ENCODE assay signal across 8 cellular contexts in genomic region chr11:58578136-58578634, GRCh38. TPM values are rescaled to one million over a fixed set of nuclear protein-coding genes. Genes with fewer than 3 reads are reported as not detected.
DNase-seq lines count a peak whose midpoint lies in the region; ATAC-seq and TF ChIP-seq lines count a peak whose summit lies in the region.

No MANE protein-coding gene starts in this region.

- no peaks in the 10 kb centered on the region for H3K27me3 Mint-ChIP-seq in activated CD8-positive, alpha-beta T cell treated with anti-CD3 and anti-CD28 coated beads, Interleukin-2, amount 10 ng/mL, durations not matched to agents 7 days and 5 days (ENCODE audit: low read depth)

- peak overlapping the region; percentile 100 for H3K27ac Mint-ChIP-seq in activated CD8-positive, alpha-beta T cell treated with anti-CD3 and anti-CD28 coated beads, Interleukin-2, amount 10 ng/mL, durations not matched to agents 7 days and 5 days

- H3K9ac ChIP-seq in duodenal mucosa (ENCODE audit: low read depth in 1 of 2, low read length in 2 of 2) (peak overlapping the region; percentile 99), liver (ENCODE audit: low read depth in 1 of 2, low read length in 2 of 2) (peak overlapping the region; percentile 95 to 99)

- DNase-seq in D341Med (ENCODE audit: low spot score), result peak; percentile 83
- peak; percentile 92 to 94 for DNase-seq in HL-60 (ENCODE audit: low read depth in 1 of 2, low spot score in 1 of 2)
- DNase-seq in NCI-H82 treated with DMSO at 0.1 percent for 48 hours (lab: John Stamatoyannopoulos, UW; ENCODE audit: unreplicated experiment), result peak; percentile 98
- peak; percentile 95 for DNase-seq in activated CD8-positive, alpha-beta T cell treated with anti-CD3 and anti-CD28 coated beads, Interleukin-2, amount 10 ng/mL, durations not matched to agents 7 days and 5 days
- DNase-seq in stimulated activated CD4-positive, alpha-beta T cell treated with anti-CD3 and anti-CD28 coated beads, Interleukin-4, amount 100 ng/mL, for 1 hour, result peak; percentile 91

- H3K4me1 ChIP-seq in duodenal mucosa (ENCODE audit: control insufficient read depth in 1 of 2, insufficient read depth in 2 of 2, low read length in 2 of 2), result peaks cover 36 to 51% of the 10 kb centered on the region in 2 donors
- peaks cover 3 to 44% (median 39%) of the 10 kb centered on the region in 4 donors for H3K4me1 ChIP-seq in liver (ENCODE audit: control insufficient read depth in 4 of 4, insufficient read depth in 4 of 4, low read length in 3 of 4)

- TF ChIP-seq CTCF in HL-60 (IDR thresholded peaks at IDR 0.05; ENCODE audit: insufficient read depth, low read length) (no peak), liver (IDR thresholded peaks at IDR 0.05; ENCODE audit: low read depth, low read length, missing input control) (no peak)

- H3K4me3 Mint-ChIP-seq in activated CD8-positive, alpha-beta T cell treated with anti-CD3 and anti-CD28 coated beads, Interleukin-2, amount 10 ng/mL, durations not matched to agents 7 days and 5 days, result peak overlapping the region; percentile 85

- no peaks in the 10 kb centered on the region for H3K36me3 ChIP-seq in duodenal mucosa (ENCODE audit: control insufficient read depth in 1 of 2, insufficient read depth in 2 of 2, low read length in 2 of 2)
- no peaks in the 10 kb centered on the region for H3K36me3 ChIP-seq in liver (ENCODE audit: control insufficient read depth in 4 of 4, insufficient read depth in 3 of 4, low read depth in 1 of 4, low read length in 3 of 4)

- H3K9me3 ChIP-seq in duodenal mucosa (ENCODE audit: control insufficient read depth in 1 of 2, low read length in 2 of 2) (no peaks in the 10 kb centered on the region), liver (ENCODE audit: control insufficient read depth in 4 of 4, low read length in 3 of 4) (no peaks in the 10 kb centered on the region)

- H3K36me3 Mint-ChIP-seq in activated CD8-positive, alpha-beta T cell treated with anti-CD3 and anti-CD28 coated beads, Interleukin-2, amount 10 ng/mL, durations not matched to agents 7 days and 5 days (ENCODE audit: low read depth), result peaks cover 37% of the 10 kb centered on the region

- peak in 1 of 2 donors; percentile 30 for TF ChIP-seq RAD21 in liver (IDR thresholded peaks at IDR 0.05)

- H3K4me3 ChIP-seq in HL-60 (replicated peaks; ENCODE audit: insufficient read depth, low read length) (peak overlapping the region; percentile 46), duodenal mucosa (ENCODE audit: low read depth in 1 of 2, low read length in 2 of 2) (peak overlapping the region; percentile 90 to 92), liver (ENCODE audit: low read depth in 1 of 3, low read length in 3 of 3) (peak overlapping the region; percentile 86 to 94 (median 87))

- no peaks in the 10 kb centered on the region for H3K9me3 Mint-ChIP-seq in activated CD8-positive, alpha-beta T cell treated with anti-CD3 and anti-CD28 coated beads, Interleukin-2, amount 10 ng/mL, durations not matched to agents 7 days and 5 days (ENCODE audit: insufficient read depth)

- H3K4me1 Mint-ChIP-seq in activated CD8-positive, alpha-beta T cell treated with anti-CD3 and anti-CD28 coated beads, Interleukin-2, amount 10 ng/mL, durations not matched to agents 7 days and 5 days (ENCODE audit: low read depth), result peaks cover 45% of the 10 kb centered on the region

- H3K27me3 ChIP-seq in HL-60 (ENCODE audit: insufficient read depth, poor library complexity, severe bottlenecking), result no peaks in the 10 kb centered on the region
- no peaks in the 10 kb centered on the region for H3K27me3 ChIP-seq in duodenal mucosa (ENCODE audit: control insufficient read depth in 1 of 2, insufficient read depth in 2 of 2, low read length in 2 of 2)
- H3K27me3 ChIP-seq in liver (ENCODE audit: control insufficient read depth in 4 of 4, insufficient read depth in 4 of 4, low read length in 3 of 4), result no peaks in the 10 kb centered on the region

- ATAC-seq in activated CD8-positive, alpha-beta T cell treated with anti-CD3 and anti-CD28 coated beads, Interleukin-2, amount 10 ng/mL, durations not matched to agents 7 days and 5 days, result peak; percentile 54
- ATAC-seq in GM19351 (IDR thresholded peaks at IDR 0.05; ENCODE audit: unreplicated experiment), result no peak

- under 1% methylated on average over 33 of the region's 33 CpGs for WGBS in liver

- CTCF ChIA-PET in activated CD8-positive, alpha-beta T cell treated with anti-CD3 and anti-CD28 coated beads, Interleukin-2, amount 10 ng/mL, durations not matched to agents 7 days and 5 days (lab: Charles Lee), result interaction anchor here (0.8 to 8.1 kb wide), 16 partner anchors 9 to 567 kb away, joined by 3 to 100 read pairs (median 3); no protein-coding TSS in a partner anchor

- peak overlapping the region; percentile 100 for H3K27ac ChIP-seq in HL-60 (replicated peaks)
- H3K27ac ChIP-seq in duodenal mucosa (ENCODE audit: low read depth, low read length), result peak overlapping the region; percentile 99
- H3K27ac ChIP-seq in liver (ENCODE audit: low read depth in 1 of 2, low read length in 2 of 2), result peak overlapping the region; percentile 97 to 99

- POLR2A ChIA-PET in activated CD8-positive, alpha-beta T cell treated with anti-CD3 and anti-CD28 coated beads, Interleukin-2, amount 10 ng/mL, durations not matched to agents 7 days and 5 days (lab: Charles Lee), result interaction anchor here (0.7 to 3.0 kb wide), 15 partner anchors 10 to 1177 kb away, joined by 3 to 23 read pairs (median 4); partner anchors contain the start of genes FAM111B and STX3

TF ChIP-seq in liver, 16 proteins besides CTCF, POLR2A, EP300 and RAD21 (continues in another document):
- peak; percentile 84 for TF ChIP-seq NR2F2 (IDR thresholded peaks at IDR 0.05)
- TF ChIP-seq YY1 (IDR thresholded peaks at IDR 0.05), result peak; percentile 99
- TF ChIP-seq ZBTB33 (IDR thresholded peaks at IDR 0.05), result no peak
- TF ChIP-seq TAF1 (conservative IDR thresholded peaks at IDR 0.05), result peak; percentile 24
- peak; percentile 86 for TF ChIP-seq MAX (IDR thresholded peaks at IDR 0.05)
- TF ChIP-seq SP1 (IDR thresholded peaks at IDR 0.05), result peak; percentile 83
- TF ChIP-seq JUND (IDR thresholded peaks at IDR 0.05), result peak; percentile 87 to 88
- TF ChIP-seq HNF4G (IDR thresholded peaks at IDR 0.05), result no peak
- peak; percentile 59 for TF ChIP-seq REST (IDR thresholded peaks at IDR 0.05)
- TF ChIP-seq EGR1 (IDR thresholded peaks at IDR 0.05; ENCODE audit: low read depth in 2 of 2), result peak; percentile 74 to 76
- TF ChIP-seq GABPA (IDR thresholded peaks at IDR 0.05 in 1 of 2, conservative IDR thresholded peaks at IDR 0.05 in 1 of 2), result peak; percentile 83 to 96
- peak; percentile 41 to 45 for TF ChIP-seq HNF4A (conservative IDR thresholded peaks at IDR 0.05)

RNA-seq across cellular contexts. Expression of gene ZFP91, which starts 0.7 kb away (rescaled TPM):
- total RNA-seq in activated CD8-positive, alpha-beta T cell treated with anti-CD3 and anti-CD28 coated beads, Interleukin-2, amount 10 ng/mL, durations not matched to agents 7 days and 5 days, result 10 to 100 TPM; 59.9 to 60.1 TPM
- total RNA-seq in liver, result 10 to 100 TPM; 25.5 to 27.8 TPM
- polyA plus RNA-seq in liver, result 10 to 100 TPM in 1 of 2 donors, 1 to 10 TPM in 1; 8.9 to 14.4 TPM

RNA-seq across cellular contexts. Expression of gene LPXN, which starts 2.5 kb away (rescaled TPM):
- 100 to 1,000 TPM; 159 to 169 TPM for total RNA-seq in activated CD8-positive, alpha-beta T cell treated with anti-CD3 and anti-CD28 coated beads, Interleukin-2, amount 10 ng/mL, durations not matched to agents 7 days and 5 days
- total RNA-seq in liver, result 1 to 10 TPM; 4.7 to 6.2 TPM
- polyA plus RNA-seq in liver, result 1 to 10 TPM; 3.7 to 4.7 TPM

RNA-seq across cellular contexts. Expression of gene CNTF, which starts 44.3 kb away (rescaled TPM):
- 1 to 10 TPM; 2.8 to 4.2 TPM for total RNA-seq in activated CD8-positive, alpha-beta T cell treated with anti-CD3 and anti-CD28 coated beads, Interleukin-2, amount 10 ng/mL, durations not matched to agents 7 days and 5 days
- total RNA-seq in liver, result 1 to 10 TPM; 1.1 to 3.8 TPM
- polyA plus RNA-seq in liver, result under 1 TPM; 0.18 to 0.25 TPM

Comparison
In these comparisons a context has a peak if more than half of its experiments do, and no peak if none do; other contexts are left out.
1. RNA of gene LPXN, which starts 2.5 kb away (total RNA-seq): 159 to 169 TPM in activated CD8-positive, alpha-beta T cell treated with anti-CD3 and anti-CD28 coated beads, Interleukin-2, amount 10 ng/mL, durations not matched to agents 7 days and 5 days; 4.7 to 6.2 TPM in liver; every median in the first group is over 10 times any median in the second.
2. Peak in every context shown above with its lines, with median percentiles within 50 percentile points of each other: DNase-seq, H3K27ac ChIP-seq and H3K4me3 ChIP-seq.